Comparison of ENCODE assay signal across 8 cellular contexts in genomic region chr11:64776425-64776824, GRCh38. TPM values are rescaled to one million over a fixed set of nuclear protein-coding genes. Genes with fewer than 3 reads are reported as not detected.
DNase-seq lines count a peak whose midpoint lies in the region; ATAC-seq lines count a peak whose summit lies in the region.

No MANE protein-coding gene starts in this region.

- no peaks in the 10 kb centered on the region for H3K9me3 Mint-ChIP-seq in activated CD8-positive, alpha-beta memory T cell treated with anti-CD3 and anti-CD28 coated beads, Interleukin-2, amount 10 ng/mL, durations not matched to agents 7 days and 5 days (ENCODE audit: low read depth)
- H3K9me3 Mint-ChIP-seq in activated T-helper 2 cell treated with anti-CD3 and anti-CD28 coated beads, Interferon-gamma antibody, Interleukin-2, Interleukin-4, amounts not matched to agents 10 μg/mL and 5 μg/mL and 100 μg/mL, durations not matched to agents 14 hours and 24 hours and 36 hours, result no peaks in the 10 kb centered on the region
- H3K9me3 Mint-ChIP-seq in immature natural killer cell, result no peaks in the 10 kb centered on the region

- peaks cover 62% of the 10 kb centered on the region for H3K36me3 Mint-ChIP-seq in activated CD8-positive, alpha-beta memory T cell treated with anti-CD3 and anti-CD28 coated beads, Interleukin-2, amount 10 ng/mL, durations not matched to agents 7 days and 5 days
- peaks cover 69% of the 10 kb centered on the region for H3K36me3 Mint-ChIP-seq in activated T-helper 2 cell treated with anti-CD3 and anti-CD28 coated beads, Interferon-gamma antibody, Interleukin-2, Interleukin-4, amounts not matched to agents 10 μg/mL and 5 μg/mL and 100 μg/mL, durations not matched to agents 14 hours and 24 hours and 36 hours (ENCODE audit: low read depth)
- H3K36me3 Mint-ChIP-seq in immature natural killer cell, result peaks cover 11 to 52% (median 47%) of the 10 kb centered on the region in 3 donors

- no peak for ATAC-seq in activated CD8-positive, alpha-beta memory T cell treated with anti-CD3 and anti-CD28 coated beads, Interleukin-2, amount 10 ng/mL, durations not matched to agents 7 days and 5 days

- H3K27ac Mint-ChIP-seq in activated CD8-positive, alpha-beta memory T cell treated with anti-CD3 and anti-CD28 coated beads, Interleukin-2, amount 10 ng/mL, durations not matched to agents 7 days and 5 days, result peak overlapping the region; percentile 73
- H3K27ac Mint-ChIP-seq in activated T-helper 2 cell treated with anti-CD3 and anti-CD28 coated beads, Interferon-gamma antibody, Interleukin-2, Interleukin-4, amounts not matched to agents 10 μg/mL and 5 μg/mL and 100 μg/mL, durations not matched to agents 14 hours and 24 hours and 36 hours, result peak overlapping the region; percentile 27
- H3K27ac Mint-ChIP-seq in immature natural killer cell, result peak overlapping the region; percentile 86 to 96 (median 92)

- peak overlapping the region; percentile 95 to 98 for H3K4me3 ChIP-seq in stomach smooth muscle (ENCODE audit: low read length in 2 of 2)

- DNase-seq in activated CD8-positive, alpha-beta memory T cell treated with anti-CD3 and anti-CD28 coated beads, Interleukin-2, amount 10 ng/mL, durations not matched to agents 7 days and 5 days, result no peak
- no peak for DNase-seq in activated CD8-positive, alpha-beta memory T cell treated with anti-CD3 and anti-CD28 coated beads, Interleukin-2, amount 50 U/mL, for 48 hours
- no peak for DNase-seq in activated T-helper 2 cell treated with anti-CD3 and anti-CD28 coated beads, Interferon-gamma antibody, Interleukin-2, Interleukin-4, amounts not matched to agents 10 μg/mL and 5 μg/mL and 100 μg/mL, durations not matched to agents 14 hours and 24 hours and 36 hours (ENCODE audit: low spot score)
- DNase-seq in immature natural killer cell, result no peak
- DNase-seq in hepatic stellate cell (ENCODE audit: low spot score), result no peak
- no peak for DNase-seq in DMS53 treated with DMSO at 0.1 percent for 48 hours (lab: John Stamatoyannopoulos, UW; ENCODE audit: unreplicated experiment)
- DNase-seq in stimulated activated CD4-positive, alpha-beta T cell treated with anti-CD3 and anti-CD28 coated beads, Interleukin-4, amount 100 ng/mL, for 24 hours, result no peak

- H3K27ac ChIP-seq in stomach smooth muscle (ENCODE audit: low read length), result no peak overlapping the region

- intact Hi-C loops in activated T-helper 2 cell treated with anti-CD3 and anti-CD28 coated beads, Interferon-gamma antibody, Interleukin-2, Interleukin-4, amounts not matched to agents 10 μg/mL and 5 μg/mL and 100 μg/mL, durations not matched to agents 14 hours and 24 hours and 36 hours (cut with micrococcal nuclease), result loop anchor here (10.0 kb wide), 1 partner anchor 138 kb away; the partner anchor contains the start of gene ATG2A

- H3K4me3 Mint-ChIP-seq in activated CD8-positive, alpha-beta memory T cell treated with anti-CD3 and anti-CD28 coated beads, Interleukin-2, amount 10 ng/mL, durations not matched to agents 7 days and 5 days, result peak overlapping the region; percentile 97
- peak overlapping the region; percentile 84 for H3K4me3 Mint-ChIP-seq in activated T-helper 2 cell treated with anti-CD3 and anti-CD28 coated beads, Interferon-gamma antibody, Interleukin-2, Interleukin-4, amounts not matched to agents 10 μg/mL and 5 μg/mL and 100 μg/mL, durations not matched to agents 14 hours and 24 hours and 36 hours (ENCODE audit: low read depth)
- peak overlapping the region; percentile 88 to 95 (median 94) for H3K4me3 Mint-ChIP-seq in immature natural killer cell

- peak overlapping the region; percentile 84 to 86 for H3K9ac ChIP-seq in stomach smooth muscle (ENCODE audit: low read length in 2 of 2)

- H3K9me3 ChIP-seq in stomach smooth muscle (ENCODE audit: control insufficient read depth in 2 of 2, low read length in 2 of 2), result no peaks in the 10 kb centered on the region

- H3K4me1 ChIP-seq in stomach smooth muscle (ENCODE audit: control insufficient read depth, insufficient read depth, low read length), result peaks cover 31% of the 10 kb centered on the region

- no peaks in the 10 kb centered on the region for H3K27me3 ChIP-seq in stomach smooth muscle (ENCODE audit: control insufficient read depth in 1 of 2, insufficient read depth in 2 of 2, low read length in 2 of 2)

- peaks cover 3% of the 10 kb centered on the region for H3K27me3 Mint-ChIP-seq in activated CD8-positive, alpha-beta memory T cell treated with anti-CD3 and anti-CD28 coated beads, Interleukin-2, amount 10 ng/mL, durations not matched to agents 7 days and 5 days
- H3K27me3 Mint-ChIP-seq in activated T-helper 2 cell treated with anti-CD3 and anti-CD28 coated beads, Interferon-gamma antibody, Interleukin-2, Interleukin-4, amounts not matched to agents 10 μg/mL and 5 μg/mL and 100 μg/mL, durations not matched to agents 14 hours and 24 hours and 36 hours (ENCODE audit: low read depth), result no peaks in the 10 kb centered on the region
- H3K27me3 Mint-ChIP-seq in immature natural killer cell (ENCODE audit: low read depth in 3 of 3), result peaks cover 20 to 29% (median 23%) of the 10 kb centered on the region in 3 donors

- CTCF ChIA-PET in activated CD8-positive, alpha-beta memory T cell treated with anti-CD3 and anti-CD28 coated beads, Interleukin-2, amount 10 ng/mL, durations not matched to agents 7 days and 5 days (lab: Charles Lee), result interaction anchor here (1.0 to 6.5 kb wide), 5 partner anchors 10 to 124 kb away, joined by 3 to 66 read pairs (median 4); partner anchors contain the start of gene RASGRP2

- H3K36me3 ChIP-seq in stomach smooth muscle (ENCODE audit: control insufficient read depth in 2 of 2, insufficient read depth in 2 of 2, low read length in 2 of 2), result peaks cover 36 to 51% of the 10 kb centered on the region in 2 donors

- H3K4me1 Mint-ChIP-seq in activated CD8-positive, alpha-beta memory T cell treated with anti-CD3 and anti-CD28 coated beads, Interleukin-2, amount 10 ng/mL, durations not matched to agents 7 days and 5 days, result peaks cover 78% of the 10 kb centered on the region
- H3K4me1 Mint-ChIP-seq in activated T-helper 2 cell treated with anti-CD3 and anti-CD28 coated beads, Interferon-gamma antibody, Interleukin-2, Interleukin-4, amounts not matched to agents 10 μg/mL and 5 μg/mL and 100 μg/mL, durations not matched to agents 14 hours and 24 hours and 36 hours (ENCODE audit: low read depth), result peaks cover 65% of the 10 kb centered on the region
- peaks cover 62 to 80% of the 10 kb centered on the region in 2 donors for H3K4me1 Mint-ChIP-seq in immature natural killer cell

RNA-seq across cellular contexts. Expression of gene SF1, which starts 1.9 kb away (rescaled TPM):
- total RNA-seq in activated CD8-positive, alpha-beta memory T cell treated with anti-CD3 and anti-CD28 coated beads, Interleukin-2, amount 10 ng/mL, durations not matched to agents 7 days and 5 days, result 100 to 1,000 TPM; 442 to 462 TPM
- total RNA-seq in activated T-helper 2 cell treated with anti-CD3 and anti-CD28 coated beads, Interferon-gamma antibody, Interleukin-2, Interleukin-4, amounts not matched to agents 10 μg/mL and 5 μg/mL and 100 μg/mL, durations not matched to agents 14 hours and 24 hours and 36 hours, result 460 and 461 TPM in 2 replicates
- 100 to 1,000 TPM in 1 of 3 donors, 10 to 100 TPM in 2; 51.1 to 142 (median 56.3) TPM for polyA plus RNA-seq in immature natural killer cell

RNA-seq across cellular contexts. Expression of gene PYGM, which starts 16.7 kb away (rescaled TPM):
- total RNA-seq in activated CD8-positive, alpha-beta memory T cell treated with anti-CD3 and anti-CD28 coated beads, Interleukin-2, amount 10 ng/mL, durations not matched to agents 7 days and 5 days, result 1 to 10 TPM; 2.0 to 3.2 TPM
- total RNA-seq in activated T-helper 2 cell treated with anti-CD3 and anti-CD28 coated beads, Interferon-gamma antibody, Interleukin-2, Interleukin-4, amounts not matched to agents 10 μg/mL and 5 μg/mL and 100 μg/mL, durations not matched to agents 14 hours and 24 hours and 36 hours, result 1.9 and 2.0 TPM in 2 replicates
- polyA plus RNA-seq in immature natural killer cell, result 1 to 10 TPM in 1 of 3 donors, under 1 TPM in 1, not detected in 1; 0.63 to 1.1 TPM

RNA-seq across cellular contexts. Expression of gene MAP4K2, which starts 26.6 kb away (rescaled TPM):
- 10 to 100 TPM; 61.1 to 65.0 TPM for total RNA-seq in activated CD8-positive, alpha-beta memory T cell treated with anti-CD3 and anti-CD28 coated beads, Interleukin-2, amount 10 ng/mL, durations not matched to agents 7 days and 5 days
- total RNA-seq in activated T-helper 2 cell treated with anti-CD3 and anti-CD28 coated beads, Interferon-gamma antibody, Interleukin-2, Interleukin-4, amounts not matched to agents 10 μg/mL and 5 μg/mL and 100 μg/mL, durations not matched to agents 14 hours and 24 hours and 36 hours, result 72.1 and 77.5 TPM in 2 replicates
- 10 to 100 TPM in 2 of 3 donors, 1 to 10 TPM in 1; 9.2 to 16.4 (median 15.9) TPM for polyA plus RNA-seq in immature natural killer cell

RNA-seq across cellular contexts. Expression of gene RASGRP2, which starts 32.5 kb away (rescaled TPM):
- 100 to 1,000 TPM in 1 of 2 experiments, 10 to 100 TPM in 1; 77.3 to 123 TPM for total RNA-seq in activated CD8-positive, alpha-beta memory T cell treated with anti-CD3 and anti-CD28 coated beads, Interleukin-2, amount 10 ng/mL, durations not matched to agents 7 days and 5 days
- total RNA-seq in activated T-helper 2 cell treated with anti-CD3 and anti-CD28 coated beads, Interferon-gamma antibody, Interleukin-2, Interleukin-4, amounts not matched to agents 10 μg/mL and 5 μg/mL and 100 μg/mL, durations not matched to agents 14 hours and 24 hours and 36 hours, result 19.6 and 20.9 TPM in 2 replicates
- 100 to 1,000 TPM; 142 to 165 (median 154) TPM for polyA plus RNA-seq in immature natural killer cell

RNA-seq across cellular contexts. Expression of gene MEN1, which starts 33.9 kb away (rescaled TPM):
- 10 to 100 TPM; 31.2 to 42.1 TPM for total RNA-seq in activated CD8-positive, alpha-beta memory T cell treated with anti-CD3 and anti-CD28 coated beads, Interleukin-2, amount 10 ng/mL, durations not matched to agents 7 days and 5 days
- 46.2 and 47.2 TPM in 2 replicates for total RNA-seq in activated T-helper 2 cell treated with anti-CD3 and anti-CD28 coated beads, Interferon-gamma antibody, Interleukin-2, Interleukin-4, amounts not matched to agents 10 μg/mL and 5 μg/mL and 100 μg/mL, durations not matched to agents 14 hours and 24 hours and 36 hours
- polyA plus RNA-seq in immature natural killer cell, result 10 to 100 TPM; 15.3 to 36.1 (median 27.1) TPM

Comparison
In these comparisons a context has a peak if more than half of its experiments do, and no peak if none do; other contexts are left out.
1. H3K27ac Mint-ChIP-seq: peak in every context shown above with its lines; median percentile 92 in immature natural killer cell; 73 in activated CD8-positive, alpha-beta memory T cell treated with anti-CD3 and anti-CD28 coated beads, Interleukin-2, amount 10 ng/mL, durations not matched to agents 7 days and 5 days; 27 in activated T-helper 2 cell treated with anti-CD3 and anti-CD28 coated beads, Interferon-gamma antibody, Interleukin-2, Interleukin-4, amounts not matched to agents 10 μg/mL and 5 μg/mL and 100 μg/mL, durations not matched to agents 14 hours and 24 hours and 36 hours.